Comparison of ENCODE assay signal across 11 cellular contexts in the genomic region with DNA sequence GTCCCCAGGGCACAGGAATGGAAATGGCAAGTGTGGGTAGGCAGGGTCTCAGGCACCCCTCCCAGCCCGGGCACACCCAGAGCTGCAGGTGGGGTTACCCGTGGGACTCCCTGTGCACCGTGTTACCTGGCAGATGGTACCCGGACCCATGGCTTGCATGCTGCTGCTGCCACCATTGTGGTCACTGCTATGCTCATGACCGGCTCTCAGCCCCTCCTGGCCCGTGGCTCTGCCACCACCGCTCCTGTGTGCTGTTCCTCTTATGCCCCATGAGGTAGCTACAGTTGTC.
"Had no signal": no experiment of that assay in that cellular context is flagged by ENCODE, and none has a peak within 500 bp of the region (broad histone marks: within the 10 kb centered on the region; RNA-seq: fewer than 3 reads in every experiment).

No MANE protein-coding gene starts in this region.

- DNase-seq: kidney, mammary epithelial cell, mesendoderm had no signal

- H3K36me3 ChIP-seq: esophagus muscularis mucosa, gastrocnemius medialis, heart right ventricle, left lung had no signal

- H3K36me3 Mint-ChIP-seq: memory B cell had no signal

- H3K9me3 Mint-ChIP-seq: memory B cell had no signal

- H3K4me1 ChIP-seq: gastrocnemius medialis had no signal

- H3K27me3 ChIP-seq: dorsolateral prefrontal cortex, esophagus muscularis mucosa, gastrocnemius medialis, heart right ventricle, left lung had no signal

- H3K27ac ChIP-seq: coronary artery, dorsolateral prefrontal cortex, esophagus muscularis mucosa, gastrocnemius medialis, heart right ventricle, left lung had no signal

- H3K4me3 ChIP-seq: gastrocnemius medialis, left lung, lung had no signal

- H3K9me3 ChIP-seq: esophagus muscularis mucosa, gastrocnemius medialis, heart right ventricle, left lung had no signal

- H3K27ac Mint-ChIP-seq: memory B cell had no signal
